In the genomic region with DNA sequence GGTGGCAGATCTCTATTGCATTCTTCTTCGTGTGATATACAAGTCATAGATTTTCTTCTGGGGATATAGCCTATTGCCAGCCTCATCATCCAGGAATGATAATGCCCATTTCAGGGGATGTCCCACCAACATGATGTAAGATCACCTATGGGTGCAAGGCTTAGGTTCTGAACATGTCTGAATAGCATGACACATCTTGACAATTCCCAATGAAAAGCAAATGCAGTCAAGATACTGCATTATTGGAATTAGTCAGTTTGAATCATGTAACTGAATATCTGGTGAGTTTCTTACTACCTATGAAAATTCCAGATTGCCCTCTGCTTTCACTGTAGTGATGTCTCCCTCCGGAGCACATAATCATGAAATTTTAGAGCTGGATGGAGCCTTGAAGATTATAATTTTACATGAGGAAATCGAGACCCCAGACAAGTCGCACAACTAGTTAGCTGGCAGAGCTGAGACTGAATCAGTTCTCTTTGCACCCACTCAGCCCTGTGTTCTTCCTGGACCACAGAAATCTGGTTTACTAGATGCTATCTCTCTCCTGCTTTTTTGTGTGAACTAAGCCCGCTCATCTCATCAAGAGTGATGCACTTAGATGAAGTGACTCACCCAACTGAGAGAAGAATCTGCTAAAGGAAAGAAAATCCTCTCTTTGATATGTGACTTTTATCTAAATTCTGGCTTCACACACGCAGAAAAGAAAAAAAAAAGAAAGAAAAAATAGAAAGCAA, we compare ENCODE assay signal across 12 cellular contexts.
DNase-seq lines count a peak whose midpoint lies in the region; TF ChIP-seq lines count a peak whose summit lies in the region.
"Had no signal": no experiment of that assay in that cellular context is flagged by ENCODE, and none has a peak within 500 bp of the region (broad histone marks: within the 10 kb centered on the region; RNA-seq: fewer than 3 reads in every experiment).

No MANE protein-coding gene starts in this region.

- no peak overlapping the region for H3K14ac ChIP-seq in mesenchymal stem cell (ENCODE audit: low read length in 2 of 2)

- no peak overlapping the region for H2AFZ ChIP-seq in mesenchymal stem cell (ENCODE audit: low read depth, low read length)

- H2BK120ac ChIP-seq in mesenchymal stem cell (ENCODE audit: low read depth, low read length) = no peak overlapping the region

- H3K27me3 ChIP-seq in mesenchymal stem cell (ENCODE audit: control insufficient read depth in 1 of 2, insufficient read depth in 1 of 2, low read length in 2 of 2) = no peaks in the 10 kb centered on the region

- TF ChIP-seq CTCF in GM20000 (IDR thresholded peaks at IDR 0.05; ENCODE audit: extremely low read depth, missing control alignments) = no peak

- H2BK12ac ChIP-seq in mesenchymal stem cell (ENCODE audit: low read length in 2 of 2) = no peak overlapping the region

- peak; percentile 49 for DNase-seq in DMS53 (lab: John Stamatoyannopoulos, UW)
- DNase-seq in HCEC 1CT = peak; percentile 41
- peak; percentile 14 for DNase-seq in activated naive CD8-positive, alpha-beta T cell treated with anti-CD3 and anti-CD28 coated beads, Interleukin-2, amount 50 U/mL, for 16 hours (ENCODE audit: low read depth, low spot score)
- DNase-seq in skeletal muscle cell (ENCODE audit: low read depth) = peak; percentile 75
- no peak for DNase-seq in GM20000 (ENCODE audit: low spot score)
- no peak for DNase-seq in anterior cingulate cortex (lab: John Stamatoyannopoulos, UW)
- DNase-seq in mesenchymal stem cell = no peak
- DNase-seq: activated naive CD8-positive, alpha-beta T cell treated with anti-CD3 and anti-CD28 coated beads, Interleukin-2, amount 10 ng/mL, durations not matched to agents 7 days and 5 days; cortex of kidney; GDM1; NK-92 treated with Interleukin-12 subunit alpha and Interleukin-12 subunit beta, amount 100 ng/mL, for 24 hours had no signal

- no peaks in the 10 kb centered on the region for H3K36me3 ChIP-seq in mesenchymal stem cell (ENCODE audit: control insufficient read depth in 1 of 2, insufficient read depth in 2 of 2, low read depth in 1 of 2, low read length in 2 of 2)
- H3K36me3 ChIP-seq: prostate gland had no signal

- H2AK5ac ChIP-seq in mesenchymal stem cell (ENCODE audit: low read length, severe bottlenecking) = no peak overlapping the region

- H3K23ac ChIP-seq in mesenchymal stem cell (ENCODE audit: low read length in 2 of 2) = no peak overlapping the region

- WGBS in mesenchymal stem cell = 85% methylated on average over 4 of the region's 6 CpGs

- H2BK5ac ChIP-seq in mesenchymal stem cell (ENCODE audit: low read depth, low read length, poor library complexity, severe bottlenecking) = no peak overlapping the region

- peaks cover 5% of the 10 kb centered on the region for H3K9me3 ChIP-seq in mesenchymal stem cell (ENCODE audit: control insufficient read depth, low read length)
- H3K9me3 ChIP-seq: prostate gland had no signal

- no peak overlapping the region for H2BK15ac ChIP-seq in mesenchymal stem cell (ENCODE audit: low read depth, poor library complexity, severe bottlenecking)

- H3K4me3 ChIP-seq in skeletal muscle cell (ENCODE audit: low read depth, low read length) (no peak overlapping the region), mesenchymal stem cell (ENCODE audit: insufficient read depth in 1 of 2, low read depth in 1 of 2, low read length in 2 of 2) (no peak overlapping the region)
- H3K4me3 ChIP-seq: prostate gland had no signal

- no peaks in the 10 kb centered on the region for H3K79me1 ChIP-seq in mesenchymal stem cell (replicated peaks; ENCODE audit: low read length, poor library complexity, severe bottlenecking)

- H4K91ac ChIP-seq in mesenchymal stem cell (ENCODE audit: low read length) = no peak overlapping the region

- H4K8ac ChIP-seq in mesenchymal stem cell (ENCODE audit: low read length) = no peak overlapping the region

- no peak overlapping the region for H3K4me2 ChIP-seq in mesenchymal stem cell (ENCODE audit: low read length, poor library complexity, severe bottlenecking)

- H3K4me1 ChIP-seq in mesenchymal stem cell (ENCODE audit: control insufficient read depth, insufficient read depth, low read depth, low read length) = no peaks in the 10 kb centered on the region
- H3K4me1 ChIP-seq: prostate gland had no signal

- H3K4ac ChIP-seq in mesenchymal stem cell (ENCODE audit: low read depth in 1 of 2, low read length in 2 of 2) = no peak overlapping the region

- H3K9ac ChIP-seq in mesenchymal stem cell (ENCODE audit: low read length) = no peak overlapping the region

- no peak overlapping the region for H3K18ac ChIP-seq in mesenchymal stem cell (ENCODE audit: low read depth in 1 of 2, low read length in 2 of 2)

- no peak overlapping the region for H3K27ac ChIP-seq in mesenchymal stem cell (ENCODE audit: low read length, poor library complexity, severe bottlenecking)
- H3K27ac ChIP-seq: prostate gland had no signal

Comparison
In these comparisons a context has a peak if more than half of its experiments do, and no peak if none do; other contexts are left out.
1. DNase-seq: peak in DMS53 (single experiment), HCEC 1CT (single experiment), activated naive CD8-positive, alpha-beta T cell treated with anti-CD3 and anti-CD28 coated beads, Interleukin-2, amount 50 U/mL, for 16 hours (single experiment) and skeletal muscle cell (single experiment); none in GM20000 (single experiment), anterior cingulate cortex (0 of 58) and mesenchymal stem cell (single experiment).